ENCODE assay signal across 8 cellular contexts in the genomic region with DNA sequence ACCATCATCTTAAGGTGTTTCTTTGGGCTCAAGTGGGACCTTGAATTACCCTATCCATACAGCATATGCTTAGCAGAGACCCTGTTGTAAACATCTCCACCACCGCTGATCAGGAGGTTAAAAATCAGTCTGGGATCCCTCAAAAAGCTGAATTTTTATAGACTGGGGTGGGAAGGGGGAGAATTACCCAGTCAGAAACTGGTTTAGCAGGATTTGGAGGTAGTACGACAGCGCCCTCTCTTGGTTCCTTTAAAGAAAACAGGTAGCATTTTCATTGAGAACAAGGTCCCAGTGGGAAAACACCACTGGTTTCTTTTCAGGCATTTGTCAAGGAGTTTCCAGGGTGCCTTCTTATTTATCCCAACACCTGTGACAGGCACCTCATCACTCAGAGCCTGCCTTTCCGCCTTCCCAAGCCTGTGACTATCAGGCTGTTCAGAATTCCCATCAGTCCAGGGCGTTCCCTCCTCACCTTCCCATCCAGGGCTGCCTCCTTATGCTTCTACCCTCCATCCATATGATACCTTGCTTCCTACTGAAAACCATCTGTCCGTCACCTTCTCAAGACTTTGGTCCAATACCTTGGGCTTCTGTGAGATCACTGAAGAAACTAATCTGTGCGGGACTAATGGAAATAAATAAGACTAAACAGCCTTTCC.
A peak's percentile ranks its signal among the peaks of the same experiment; 100 is the strongest.
DNase-seq lines count a peak whose midpoint lies in the region; ATAC-seq and TF ChIP-seq lines count a peak whose summit lies in the region.

No MANE protein-coding gene starts in this region.

- peak; percentile 78 for ATAC-seq in left lung
- no peak for ATAC-seq in HG02588 (IDR thresholded peaks at IDR 0.05; ENCODE audit: unreplicated experiment)

- H3K9me3 ChIP-seq in left lung: no peaks in the 10 kb centered on the region

- H3K27me3 ChIP-seq in left lung: peaks cover 0 to 4% of the 10 kb centered on the region in 2 donors

- H3K27ac ChIP-seq in left lung: no peak overlapping the region

- intact Hi-C loops in left lung (cut with DNase I): no loop called here

- no peaks in the 10 kb centered on the region for H3K4me1 ChIP-seq in left lung

- no peaks in the 10 kb centered on the region for H3K36me3 ChIP-seq in left lung

- DNase-seq in DMS 273 (lab: John Stamatoyannopoulos, UW; ENCODE audit: unreplicated experiment) (peak; percentile 74), NCI-H1048 (lab: John Stamatoyannopoulos, UW) (peak; percentile 7), astrocyte of the hippocampus (ENCODE audit: low read depth, low spot score) (peak; percentile 23), left lung (no peak), SKM-1 treated with dmso at 0.1 percent for 144 hours (lab: John Stamatoyannopoulos, UW; ENCODE audit: unreplicated experiment) (no peak), HuH-7.5 (ENCODE audit: low spot score) (no peak), mesenteric fat pad (ENCODE audit: low spot score) (no peak)

- TF ChIP-seq CTCF in left lung (IDR thresholded peaks at IDR 0.05): no peak

- no peak overlapping the region for H3K4me3 ChIP-seq in left lung

Comparison
In these comparisons a context has a peak if more than half of its experiments do, and no peak if none do; other contexts are left out.
1. DNase-seq: peak in DMS 273 (single experiment), NCI-H1048 (single experiment) and astrocyte of the hippocampus (single experiment); none in left lung (0 of 2), SKM-1 treated with dmso at 0.1 percent for 144 hours (single experiment), HuH-7.5 (single experiment) and mesenteric fat pad (single experiment).